In the genomic region with DNA sequence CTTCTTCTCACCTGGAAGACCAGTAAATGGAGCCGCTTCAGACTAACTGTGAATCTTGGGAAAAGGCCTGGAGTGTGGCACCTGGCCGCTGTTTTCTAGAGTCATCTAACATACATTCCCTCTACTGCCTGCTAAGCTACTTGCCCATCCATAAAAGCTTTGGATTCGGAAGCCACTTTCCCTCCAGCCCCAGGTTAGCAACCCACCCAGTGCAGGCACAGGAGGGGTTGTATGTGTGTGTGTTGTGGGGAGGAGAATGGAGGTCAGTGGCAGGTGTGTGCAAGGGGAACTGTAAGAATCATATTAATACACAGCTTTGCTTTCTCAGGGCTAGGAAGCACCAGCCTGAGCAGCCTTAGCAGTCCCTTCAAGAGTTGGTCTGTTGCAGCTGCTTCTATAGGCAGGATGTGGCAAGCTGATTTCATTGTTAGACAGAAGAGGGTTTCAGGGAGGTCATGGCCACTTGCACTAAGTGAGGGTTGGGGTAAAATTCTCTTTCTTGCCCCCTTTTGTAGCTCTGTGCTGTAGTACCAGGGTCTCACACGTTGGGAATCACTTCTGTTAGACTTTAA, we compare ENCODE assay signal across 15 cellular contexts. TPM values are rescaled to one million over a fixed set of nuclear protein-coding genes. Genes with fewer than 3 reads are reported as not detected.
DNase-seq lines count a peak whose midpoint lies in the region; ATAC-seq and TF ChIP-seq lines count a peak whose summit lies in the region.
"Had no signal": no experiment of that assay in that cellular context is flagged by ENCODE, and none has a peak within 500 bp of the region (broad histone marks: within the 10 kb centered on the region; RNA-seq: fewer than 3 reads in every experiment).

No MANE protein-coding gene starts in this region.

- no peaks in the 10 kb centered on the region for H3K9me3 ChIP-seq in gastrocnemius medialis
- no peaks in the 10 kb centered on the region for H3K9me3 ChIP-seq in upper lobe of right lung
- H3K9me3 ChIP-seq: Peyer's patch, right lobe of liver had no signal

- H3K4me1 Mint-ChIP-seq in T-helper 1 cell treated with Interleukin-12 subunit alpha and Interleukin-12 subunit beta and Interleukin-4 antibody, amounts not matched to agents 30 μg/mL and 1 μg/mL, for 36 hours (ENCODE audit: low read depth): peaks cover 38% of the 10 kb centered on the region

- TF ChIP-seq POLR2A in gastrocnemius medialis (IDR thresholded peaks at IDR 0.05): no peak

- intact Hi-C loops in gastrocnemius medialis (cut with DNase I; ENCODE audit: low total_unique reads) (loop anchor here (10.0 kb wide), 1 partner anchor 167 kb away; no protein-coding TSS in a partner anchor), upper lobe of right lung (cut with DNase I) (no loop called here)

- in situ Hi-C loops in gastrocnemius medialis (cut with MboI; ENCODE audit: low sequenced_read_pairs in 4 of 4): loop anchor here in 1 of 4 donors (10.0 kb wide), 1 partner anchor 57 kb away; no protein-coding TSS in a partner anchor

- H3K27ac ChIP-seq in gastrocnemius medialis (no peak overlapping the region), upper lobe of right lung (no peak overlapping the region)
- H3K27ac ChIP-seq: Peyer's patch, right lobe of liver had no signal

- H3K36me3 Mint-ChIP-seq in T-helper 1 cell treated with Interleukin-12 subunit alpha and Interleukin-12 subunit beta and Interleukin-4 antibody, amounts not matched to agents 30 μg/mL and 1 μg/mL, for 36 hours (ENCODE audit: low read depth): peaks cover 44% of the 10 kb centered on the region

- DNase-seq in gastrocnemius medialis: no peak
- DNase-seq in GM03348 (ENCODE audit: low spot score): no peak
- DNase-seq in upper lobe of right lung: no peak
- DNase-seq in AG20443 (ENCODE audit: low spot score): no peak
- DNase-seq: CD4-positive, alpha-beta memory T cell; foreskin fibroblast; Peyer's patch; right lobe of liver; stimulated activated CD8-positive, alpha-beta memory T cell treated with anti-CD3 and anti-CD28 coated beads, Interleukin-4, amount 100 ng/mL, for 48 hours had no signal

- H3K4me3 ChIP-seq in gastrocnemius medialis (no peak overlapping the region), upper lobe of right lung (no peak overlapping the region)
- H3K4me3 ChIP-seq: Peyer's patch, right lobe of liver had no signal

- no peaks in the 10 kb centered on the region for H3K9me3 Mint-ChIP-seq in T-helper 1 cell treated with Interleukin-12 subunit alpha and Interleukin-12 subunit beta and Interleukin-4 antibody, amounts not matched to agents 30 μg/mL and 1 μg/mL, for 36 hours
- H3K9me3 Mint-ChIP-seq: central memory CD8-positive, alpha-beta T cell had no signal

- peak overlapping the region; percentile 74 for H3K27ac Mint-ChIP-seq in T-helper 1 cell treated with Interleukin-12 subunit alpha and Interleukin-12 subunit beta and Interleukin-4 antibody, amounts not matched to agents 30 μg/mL and 1 μg/mL, for 36 hours

- ATAC-seq in GM18502 (IDR thresholded peaks at IDR 0.05; ENCODE audit: poor library complexity, unreplicated experiment): peak; percentile 78
- peak; percentile 75 for ATAC-seq in GM19463 (IDR thresholded peaks at IDR 0.05; ENCODE audit: unreplicated experiment)
- ATAC-seq in HG03025 (IDR thresholded peaks at IDR 0.05; ENCODE audit: low FRiP score, unreplicated experiment): peak; percentile 46
- no peak for ATAC-seq in gastrocnemius medialis
- no peak for ATAC-seq in upper lobe of right lung
- ATAC-seq: right lobe of liver had no signal

- H3K36me3 ChIP-seq in gastrocnemius medialis: peaks cover 0 to 4% of the 10 kb centered on the region in 2 donors
- peaks cover 18% of the 10 kb centered on the region for H3K36me3 ChIP-seq in upper lobe of right lung

- no peak overlapping the region for H3K4me3 Mint-ChIP-seq in T-helper 1 cell treated with Interleukin-12 subunit alpha and Interleukin-12 subunit beta and Interleukin-4 antibody, amounts not matched to agents 30 μg/mL and 1 μg/mL, for 36 hours
- H3K4me3 Mint-ChIP-seq: CD4-positive, alpha-beta memory T cell; central memory CD8-positive, alpha-beta T cell had no signal

- no peaks in the 10 kb centered on the region for H3K27me3 Mint-ChIP-seq in T-helper 1 cell treated with Interleukin-12 subunit alpha and Interleukin-12 subunit beta and Interleukin-4 antibody, amounts not matched to agents 30 μg/mL and 1 μg/mL, for 36 hours (ENCODE audit: low read depth)
- H3K27me3 Mint-ChIP-seq: CD4-positive, alpha-beta memory T cell; central memory CD8-positive, alpha-beta T cell had no signal

- TF ChIP-seq CTCF in gastrocnemius medialis (IDR thresholded peaks at IDR 0.05 in 4 of 5, conservative IDR thresholded peaks at IDR 0.05 in 1 of 5): no peak
- no peak for TF ChIP-seq CTCF in upper lobe of right lung (IDR thresholded peaks at IDR 0.05)

- H3K4me1 ChIP-seq in gastrocnemius medialis (no peaks in the 10 kb centered on the region), upper lobe of right lung (no peaks in the 10 kb centered on the region)
- H3K4me1 ChIP-seq: Peyer's patch, right lobe of liver had no signal

- H3K27me3 ChIP-seq in gastrocnemius medialis: no peaks in the 10 kb centered on the region
- H3K27me3 ChIP-seq in upper lobe of right lung: no peaks in the 10 kb centered on the region
- H3K27me3 ChIP-seq: Peyer's patch, right lobe of liver had no signal

RNA-seq across cellular contexts. Expression of a gene that starts 8.9 kb away (rescaled TPM):
- total RNA-seq in gastrocnemius medialis: 1 to 10 TPM; 1.4 to 2.5 (median 2.1) TPM
- 18.0 TPM for total RNA-seq in upper lobe of right lung

RNA-seq across cellular contexts. Expression of a gene that starts 9.1 kb away (rescaled TPM):
- 1 to 10 TPM; 1.2 to 2.1 (median 1.4) TPM for total RNA-seq in gastrocnemius medialis
- total RNA-seq in upper lobe of right lung: 8.1 TPM

RNA-seq across cellular contexts. Expression of a gene that starts 43.4 kb away (rescaled TPM):
- not detected for total RNA-seq in gastrocnemius medialis
- 2.8 TPM for total RNA-seq in upper lobe of right lung
- total RNA-seq: lung microvascular endothelial cell, right lobe of liver had no signal

Comparison
In these comparisons a context has a peak if more than half of its experiments do, and no peak if none do; other contexts are left out.
1. ATAC-seq: peak in GM18502 (single experiment), GM19463 (single experiment) and HG03025 (single experiment); none in gastrocnemius medialis (0 of 2) and upper lobe of right lung (single experiment).